In the genomic region with DNA sequence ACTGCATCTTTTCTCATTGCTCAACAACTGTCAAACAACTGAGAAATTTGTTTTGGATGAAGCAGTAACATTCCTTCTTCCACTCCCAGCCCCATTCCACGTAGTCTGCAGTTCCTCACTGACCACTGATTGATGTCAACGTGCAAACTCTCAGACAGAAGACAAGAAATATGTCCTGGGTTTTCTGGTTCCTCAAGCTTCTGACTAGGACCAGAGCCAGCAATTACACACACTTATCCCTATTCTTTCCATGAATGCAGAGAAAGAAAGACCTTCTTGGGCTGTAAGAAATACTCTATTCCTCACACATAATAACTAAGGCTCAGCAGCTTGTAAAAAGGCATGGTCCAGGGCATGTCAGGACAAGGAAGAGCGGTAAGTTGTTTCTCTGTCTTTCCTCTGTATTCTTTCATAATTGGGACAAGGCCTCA, we compare ENCODE assay signal across 19 cellular contexts.
A peak's percentile ranks its signal among the peaks of the same experiment; 100 is the strongest.
DNase-seq lines count a peak whose midpoint lies in the region; TF ChIP-seq lines count a peak whose summit lies in the region.
"Had no signal": no experiment of that assay in that cellular context is flagged by ENCODE, and none has a peak within 500 bp of the region (broad histone marks: within the 10 kb centered on the region; RNA-seq: fewer than 3 reads in every experiment).

No MANE protein-coding gene starts in this region.

- peak overlapping the region; percentile 88 for H3K27ac Mint-ChIP-seq in mesothelial cell of epicardium
- H3K27ac Mint-ChIP-seq: activated B cell treated with CpG ODN at 0.5 μM for 24 hours; activated CD4-positive, alpha-beta memory T cell treated with anti-CD3 and anti-CD28 coated beads for 36 hours had no signal

- peaks cover 22% of the 10 kb centered on the region for H3K4me1 Mint-ChIP-seq in mesothelial cell of epicardium
- H3K4me1 Mint-ChIP-seq: activated B cell treated with CpG ODN at 0.5 μM for 24 hours had no signal

- no peaks in the 10 kb centered on the region for H3K27me3 Mint-ChIP-seq in mesothelial cell of epicardium (ENCODE audit: low read depth)
- H3K27me3 Mint-ChIP-seq: activated B cell treated with CpG ODN at 0.5 μM for 24 hours; activated CD4-positive, alpha-beta memory T cell treated with anti-CD3 and anti-CD28 coated beads for 36 hours had no signal

- no peak overlapping the region for H3K4me3 Mint-ChIP-seq in mesothelial cell of epicardium
- H3K4me3 Mint-ChIP-seq: activated B cell treated with CpG ODN at 0.5 μM for 24 hours; activated CD4-positive, alpha-beta memory T cell treated with anti-CD3 and anti-CD28 coated beads for 36 hours had no signal

- peaks cover 19% of the 10 kb centered on the region for H3K36me3 Mint-ChIP-seq in mesothelial cell of epicardium
- H3K36me3 Mint-ChIP-seq: activated CD4-positive, alpha-beta memory T cell treated with anti-CD3 and anti-CD28 coated beads for 36 hours had no signal

- H3K9me3 Mint-ChIP-seq in mesothelial cell of epicardium, result peaks cover 39% of the 10 kb centered on the region

- DNase-seq in AG20443 (ENCODE audit: low spot score), result peak; percentile 49
- DNase-seq in NCI-H460 (ENCODE audit: extremely low read depth, low read depth), result peak; percentile 87
- peak; percentile 84 for DNase-seq in epithelial cell of esophagus (ENCODE audit: low read depth)
- peak in 1 of 2 experiments; percentile 47 for DNase-seq in mesothelial cell of epicardium (ENCODE audit: low spot score in 2 of 2, unreplicated experiment in 2 of 2)
- no peak for DNase-seq in NCI-H128 (lab: John Stamatoyannopoulos, UW; ENCODE audit: unreplicated experiment)
- DNase-seq in 8988T, result no peak
- DNase-seq in NCI-H2081 treated with DMSO at 0.1 percent for 48 hours (lab: John Stamatoyannopoulos, UW), result no peak
- no peak for DNase-seq in occipital lobe (lab: John Stamatoyannopoulos, UW)
- DNase-seq: activated B cell treated with CpG ODN at 0.5 μM for 24 hours; activated CD4-positive, alpha-beta memory T cell treated with anti-CD3 and anti-CD28 coated beads for 36 hours; activated naive CD4-positive, alpha-beta T cell; aorta; DND-41; GOT3; Kasumi-1; NCI-H1417; stimulated activated CD8-positive, alpha-beta memory T cell treated with anti-CD3 and anti-CD28 coated beads, Interleukin-4, amount 100 ng/mL, for 48 hours; substantia nigra had no signal

- no peak overlapping the region for H3K4me3 ChIP-seq in epithelial cell of esophagus (ENCODE audit: low read length)
- H3K4me3 ChIP-seq: SK-N-MC had no signal

- no peak for TF ChIP-seq CTCF in epithelial cell of esophagus (IDR thresholded peaks at IDR 0.05; ENCODE audit: insufficient read depth, low read depth, low read length, missing control alignments)
- no peak for TF ChIP-seq CTCF in mesothelial cell of epicardium (IDR thresholded peaks at IDR 0.05; ENCODE audit: unreplicated experiment)

Comparison
In these comparisons a context has a peak if more than half of its experiments do, and no peak if none do; other contexts are left out.
1. DNase-seq: peak in AG20443 (single experiment), NCI-H460 (single experiment) and epithelial cell of esophagus (single experiment); none in NCI-H128 (single experiment), 8988T (single experiment), NCI-H2081 treated with DMSO at 0.1 percent for 48 hours (single experiment) and occipital lobe (single experiment).